In genomic region chr17:7992924-7993323, GRCh38 we compare ENCODE assay signal across 21 cellular contexts. TPM values are rescaled to one million over a fixed set of nuclear protein-coding genes. Genes with fewer than 3 reads are reported as not detected.
A peak's percentile ranks its signal among the peaks of the same experiment; 100 is the strongest.
DNase-seq lines count a peak whose midpoint lies in the region; ATAC-seq and TF ChIP-seq lines count a peak whose summit lies in the region.
"Had no signal": no experiment of that assay in that cellular context is flagged by ENCODE, and none has a peak within 500 bp of the region (broad histone marks: within the 10 kb centered on the region; RNA-seq: fewer than 3 reads in every experiment).

No MANE protein-coding gene starts in this region.

- peak overlapping the region in 2 of 3 experiments; percentile 25 to 61 for H3K4me3 Mint-ChIP-seq in nephron
- H3K4me3 Mint-ChIP-seq: activated naive CD8-positive, alpha-beta T cell treated with anti-CD3 and anti-CD28 coated beads for 36 hours; effector memory CD8-positive, alpha-beta T cell had no signal

- no peaks in the 10 kb centered on the region for H3K36me3 Mint-ChIP-seq in nephron (ENCODE audit: low read depth)
- H3K36me3 Mint-ChIP-seq: activated naive CD8-positive, alpha-beta T cell treated with anti-CD3 and anti-CD28 coated beads for 36 hours had no signal

- H3K27me3 Mint-ChIP-seq in nephron (ENCODE audit: low read depth): peaks cover 23% of the 10 kb centered on the region

- H3K27ac Mint-ChIP-seq in nephron: no peak overlapping the region
- H3K27ac Mint-ChIP-seq: activated naive CD8-positive, alpha-beta T cell treated with anti-CD3 and anti-CD28 coated beads for 36 hours; effector memory CD8-positive, alpha-beta T cell had no signal

- H3K4me1 Mint-ChIP-seq in nephron: peaks cover 13% of the 10 kb centered on the region

- no peak for TF ChIP-seq CTCF in nephron (IDR thresholded peaks at IDR 0.05; ENCODE audit: unreplicated experiment in 3 of 3)

- ATAC-seq in GM19452 (IDR thresholded peaks at IDR 0.05; ENCODE audit: unreplicated experiment) (no peak), HG02884 (IDR thresholded peaks at IDR 0.05; ENCODE audit: unreplicated experiment) (no peak)
- ATAC-seq: effector memory CD8-positive, alpha-beta T cell; right lobe of liver had no signal

- DNase-seq in Caki2 (ENCODE audit: low read depth) (peak; percentile 16), HT1080 (ENCODE audit: low read depth) (peak; percentile 14), SK-MEL-5 (ENCODE audit: low read depth, low spot score) (peak; percentile 47), C1 segment of cervical spinal cord (lab: John Stamatoyannopoulos, UW) (no peak)
- DNase-seq: activated CD8-positive, alpha-beta memory T cell treated with anti-CD3 and anti-CD28 coated beads for 24 hours; activated naive CD8-positive, alpha-beta T cell treated with anti-CD3 and anti-CD28 coated beads for 36 hours; activated T-cell treated with anti-CD3 and anti-CD28 coated beads, Interleukin-2, amount 50 U/mL, for 48 hours; AML-193; effector memory CD8-positive, alpha-beta T cell; NCI-H1048; NCI-H2029; NCI-H524; SHP77 treated with DMSO at 0.1 percent for 48 hours; stimulated activated naive CD4-positive, alpha-beta T cell treated with Interleukin-2 at 50 U/mL for 16 hours had no signal

- H3K9me3 Mint-ChIP-seq in nephron: peaks cover 3% of the 10 kb centered on the region
- H3K9me3 Mint-ChIP-seq: activated naive CD8-positive, alpha-beta T cell treated with anti-CD3 and anti-CD28 coated beads for 36 hours; effector memory CD8-positive, alpha-beta T cell had no signal

- in situ Hi-C loops in Caki2 (cut with HindIII; ENCODE audit: low pct_unique_long_range_greater_than_20kb, low sequenced_read_pairs) (no loop called here), SK-MEL-5 (cut with HindIII; ENCODE audit: low pct_unique_long_range_greater_than_20kb, low sequenced_read_pairs) (no loop called here)

RNA-seq across cellular contexts. Expression of gene GUCY2D, which starts 9.5 kb away (rescaled TPM):
- total RNA-seq in Caki2 (2014; rRNA removed; shearing (Covaris generic); ENCODE audit: low replicate concordance): not detected in 2 replicates
- not detected in 2 replicates for total RNA-seq in HT1080 (2014; rRNA removed; shearing (Covaris generic))
- polyA plus RNA-seq in HT1080 (2015; cell fraction: cytosol; rRNA removed): not detected in 2 replicates
- polyA plus RNA-seq in HT1080 (2015; cell fraction: nucleus; rRNA removed): 0.02 TPM in 1 of 2 replicates, not detected in the other
- total RNA-seq in SK-MEL-5 (2014; rRNA removed; shearing (Covaris generic)): not detected in 2 replicates
- not detected in 2 replicates for polyA plus RNA-seq in SK-MEL-5 (2015; cell fraction: cytosol; rRNA removed)
- polyA plus RNA-seq in SK-MEL-5 (2015; cell fraction: nucleus; rRNA removed): not detected in 2 replicates
- total RNA-seq: activated naive CD8-positive, alpha-beta T cell treated with anti-CD3 and anti-CD28 coated beads for 36 hours; fibroblast of lung; osteocyte; T-helper 1 cell treated with Interleukin-12 subunit alpha and Interleukin-12 subunit beta and Interleukin-4 antibody, amounts not matched to agents 30 ng/mL and 1 ng/mL, for 36 hours had no signal
- polyA plus RNA-seq: fibroblast of lung had no signal

RNA-seq across cellular contexts. Expression of gene ALOX15B, which starts 45.9 kb away (rescaled TPM):
- not detected in 2 replicates for total RNA-seq in Caki2 (2014; rRNA removed; shearing (Covaris generic); ENCODE audit: low replicate concordance)
- not detected in 2 replicates for total RNA-seq in HT1080 (2014; rRNA removed; shearing (Covaris generic))
- 0.03 and 0.06 TPM in 2 replicates for polyA plus RNA-seq in HT1080 (2015; cell fraction: cytosol; rRNA removed)
- 0.08 and 0.16 TPM in 2 replicates for polyA plus RNA-seq in HT1080 (2015; cell fraction: nucleus; rRNA removed)
- total RNA-seq in SK-MEL-5 (2014; rRNA removed; shearing (Covaris generic)): 0.16 and 0.26 TPM in 2 replicates
- 0.21 and 0.86 TPM in 2 replicates for polyA plus RNA-seq in SK-MEL-5 (2015; cell fraction: cytosol; rRNA removed)
- polyA plus RNA-seq in SK-MEL-5 (2015; cell fraction: nucleus; rRNA removed): 1.3 TPM in 2 replicates
- total RNA-seq: fibroblast of lung; osteocyte; T-helper 1 cell treated with Interleukin-12 subunit alpha and Interleukin-12 subunit beta and Interleukin-4 antibody, amounts not matched to agents 30 ng/mL and 1 ng/mL, for 36 hours had no signal
- polyA plus RNA-seq: fibroblast of lung had no signal

Comparison
In these comparisons a context has a peak if more than half of its experiments do, and no peak if none do; other contexts are left out.
1. DNase-seq: peak in Caki2 (single experiment), HT1080 (single experiment) and SK-MEL-5 (single experiment); none in C1 segment of cervical spinal cord (0 of 14).